24 cellular contexts compared by ENCODE assay signal in the genomic region with DNA sequence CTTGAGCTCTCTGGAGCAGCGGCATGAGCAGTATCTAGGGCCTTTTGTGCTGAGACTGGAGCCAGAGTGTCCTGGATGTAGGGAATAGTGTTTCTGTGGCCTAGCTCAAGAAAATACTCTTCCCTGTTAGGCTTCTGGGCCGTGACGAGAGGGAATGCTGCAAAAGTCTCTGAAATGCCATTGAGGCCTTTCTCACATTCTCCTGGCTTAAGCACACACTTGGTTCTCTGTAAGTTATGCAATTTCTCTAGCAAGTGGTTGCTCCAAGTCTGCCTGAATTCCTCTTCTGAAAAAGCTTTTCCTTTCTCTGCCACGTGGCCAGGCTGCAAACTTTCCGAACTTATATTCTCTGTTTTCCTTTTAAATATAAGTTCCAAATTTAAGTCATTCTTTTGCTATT.
DNase-seq lines count a peak whose midpoint lies in the region; ATAC-seq and TF ChIP-seq lines count a peak whose summit lies in the region.
"Had no signal": no experiment of that assay in that cellular context is flagged by ENCODE, and none has a peak within 500 bp of the region (broad histone marks: within the 10 kb centered on the region; RNA-seq: fewer than 3 reads in every experiment).

No MANE protein-coding gene starts in this region.

- DNase-seq in AG20443 (ENCODE audit: low spot score) (peak; percentile 9), astrocyte of the hippocampus (ENCODE audit: low read depth, low spot score) (peak; percentile 12), lower lobe of right lung (no peak), psoas muscle (no peak), NAMALWA (ENCODE audit: low spot score) (no peak), DMS53 treated with DMSO at 0.1 percent for 48 hours (lab: John Stamatoyannopoulos, UW; ENCODE audit: unreplicated experiment) (no peak)
- DNase-seq in activated T-cell treated with anti-CD3 and anti-CD28 coated beads, Interleukin-2, amount 50 U/mL, for 72 hours = no peak
- DNase-seq: 8988T; ACHN; Caco-2; CD4-positive, CD25-positive, alpha-beta regulatory T cell; CD8-positive, alpha-beta T cell; DMS153; DMS79; EL; GDM1; GM23248; H7; HCEC 1CT had no signal

- H3K4me3 Mint-ChIP-seq in activated T-cell treated with anti-CD3 and anti-CD28 coated beads, Interleukin-2, amount 50 U/mL, for 72 hours = no peak overlapping the region
- H3K4me3 Mint-ChIP-seq: B cell; CD4-positive, CD25-positive, alpha-beta regulatory T cell; CD8-positive, alpha-beta T cell had no signal

- intact Hi-C loops in lower lobe of right lung (cut with DNase I) (no loop called here), psoas muscle (cut with DNase I) (no loop called here)

- H3K36me3 Mint-ChIP-seq in activated T-cell treated with anti-CD3 and anti-CD28 coated beads, Interleukin-2, amount 50 U/mL, for 72 hours (ENCODE audit: insufficient read depth in 2 of 2) = no peaks in the 10 kb centered on the region
- H3K36me3 Mint-ChIP-seq: CD4-positive, CD25-positive, alpha-beta regulatory T cell; CD8-positive, alpha-beta T cell had no signal

- H3K4me3 ChIP-seq in lower lobe of right lung (no peak overlapping the region), psoas muscle (no peak overlapping the region)
- H3K4me3 ChIP-seq: A549, BLaER1, GM12878, GM23248 had no signal

- H3K9me3 ChIP-seq in lower lobe of right lung (no peaks in the 10 kb centered on the region), psoas muscle (no peaks in the 10 kb centered on the region)
- H3K9me3 ChIP-seq: A549, BLaER1, Caco-2 had no signal

- H3K27ac ChIP-seq in lower lobe of right lung = no peak overlapping the region
- H3K27ac ChIP-seq in psoas muscle = no peak overlapping the region
- H3K27ac ChIP-seq: A549, BLaER1, C4-2B, GM23248 had no signal

- H3K27me3 ChIP-seq in lower lobe of right lung (ENCODE audit: low read depth) = no peaks in the 10 kb centered on the region
- no peaks in the 10 kb centered on the region for H3K27me3 ChIP-seq in psoas muscle (ENCODE audit: insufficient read depth in 3 of 3, low read length in 2 of 3)
- H3K27me3 ChIP-seq: BLaER1 had no signal

- H3K36me3 ChIP-seq in lower lobe of right lung (no peaks in the 10 kb centered on the region), psoas muscle (ENCODE audit: insufficient read depth in 1 of 2, low read depth in 1 of 2) (no peaks in the 10 kb centered on the region)
- H3K36me3 ChIP-seq: BLaER1 had no signal

- H3K4me1 Mint-ChIP-seq in activated T-cell treated with anti-CD3 and anti-CD28 coated beads, Interleukin-2, amount 50 U/mL, for 72 hours (ENCODE audit: low read depth) = no peaks in the 10 kb centered on the region
- H3K4me1 Mint-ChIP-seq: B cell; CD4-positive, CD25-positive, alpha-beta regulatory T cell had no signal

- no peak for TF ChIP-seq CTCF in lower lobe of right lung (IDR thresholded peaks at IDR 0.05)
- no peak for TF ChIP-seq CTCF in psoas muscle (IDR thresholded peaks at IDR 0.05)

- H3K9me3 Mint-ChIP-seq in activated T-cell treated with anti-CD3 and anti-CD28 coated beads, Interleukin-2, amount 50 U/mL, for 72 hours = peaks cover 3 to 8% of the 10 kb centered on the region in 2 donors

- no peak overlapping the region for H3K27ac Mint-ChIP-seq in activated T-cell treated with anti-CD3 and anti-CD28 coated beads, Interleukin-2, amount 50 U/mL, for 72 hours
- H3K27ac Mint-ChIP-seq: B cell; CD4-positive, CD25-positive, alpha-beta regulatory T cell; CD8-positive, alpha-beta T cell had no signal

- no peaks in the 10 kb centered on the region for H3K4me1 ChIP-seq in lower lobe of right lung
- H3K4me1 ChIP-seq in psoas muscle = no peaks in the 10 kb centered on the region
- H3K4me1 ChIP-seq: A549, BLaER1, Caco-2 had no signal

- 75 to 80% (median 79%) methylated on average over 5 of the region's 5 CpGs for WGBS in psoas muscle, 3 donors

- ATAC-seq in lower lobe of right lung (peak; percentile 15 to 42), psoas muscle (no peak)
- no peak for ATAC-seq in activated T-cell treated with anti-CD3 and anti-CD28 coated beads, Interleukin-2, amount 50 U/mL, for 72 hours (replicated peaks in 1 of 2)
- ATAC-seq: A549; CD8-positive, alpha-beta T cell; GM12878 had no signal

- no peaks in the 10 kb centered on the region for H3K27me3 Mint-ChIP-seq in activated T-cell treated with anti-CD3 and anti-CD28 coated beads, Interleukin-2, amount 50 U/mL, for 72 hours (ENCODE audit: low read depth)
- H3K27me3 Mint-ChIP-seq: B cell; CD4-positive, CD25-positive, alpha-beta regulatory T cell had no signal

Comparison
In these comparisons a context has a peak if more than half of its experiments do, and no peak if none do; other contexts are left out.
1. DNase-seq: peak in AG20443 (single experiment) and astrocyte of the hippocampus (single experiment); none in lower lobe of right lung (single experiment), psoas muscle (0 of 2), NAMALWA (single experiment), DMS53 treated with DMSO at 0.1 percent for 48 hours (single experiment) and activated T-cell treated with anti-CD3 and anti-CD28 coated beads, Interleukin-2, amount 50 U/mL, for 72 hours (0 of 2).
2. ATAC-seq: peak in lower lobe of right lung (2 of 2); none in psoas muscle (0 of 4) and activated T-cell treated with anti-CD3 and anti-CD28 coated beads, Interleukin-2, amount 50 U/mL, for 72 hours (0 of 2).